ENCODE assay signal across 1 cellular context in the genomic region with DNA sequence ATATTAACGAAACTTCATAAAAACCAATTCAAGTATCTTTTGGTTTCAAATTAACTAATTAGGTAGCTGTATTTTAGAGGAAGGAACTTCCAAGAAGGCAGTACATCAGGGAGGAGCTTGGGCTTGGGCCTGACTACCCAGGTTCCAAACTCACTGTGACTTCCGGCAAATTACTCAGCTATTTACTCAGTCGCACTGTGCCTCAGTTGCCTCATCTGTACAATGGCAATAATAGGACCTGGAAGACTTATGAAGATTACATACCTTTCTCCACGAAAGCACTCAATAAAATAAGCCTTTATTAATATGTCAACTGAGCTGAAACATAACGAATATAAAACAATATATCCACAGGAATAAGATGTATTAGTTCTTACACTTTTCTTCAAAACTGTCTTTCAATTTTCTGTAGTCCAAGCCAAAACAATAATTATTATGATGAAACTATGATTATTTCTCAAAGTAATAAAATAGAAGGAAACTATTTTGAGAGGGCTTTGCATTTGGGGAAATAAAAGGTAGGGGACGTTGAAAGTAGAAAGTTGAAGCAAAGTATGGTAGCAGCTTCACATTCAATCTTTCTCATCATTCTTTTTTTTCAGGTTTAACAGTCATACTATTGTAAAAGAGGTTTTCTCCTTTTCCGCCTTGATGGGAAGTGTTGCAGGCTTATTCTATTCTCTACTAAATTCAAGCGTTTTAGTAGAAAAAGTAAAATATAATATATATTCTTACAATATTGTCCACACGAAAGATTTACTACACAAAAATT.
TF ChIP-seq lines count a peak whose summit lies in the region.

No MANE protein-coding gene starts in this region.

TF ChIP-seq in K562, 482 proteins besides CTCF, POLR2A, EP300 and RAD21 (continued from another document):
- TF ChIP-seq, protein P1, sequence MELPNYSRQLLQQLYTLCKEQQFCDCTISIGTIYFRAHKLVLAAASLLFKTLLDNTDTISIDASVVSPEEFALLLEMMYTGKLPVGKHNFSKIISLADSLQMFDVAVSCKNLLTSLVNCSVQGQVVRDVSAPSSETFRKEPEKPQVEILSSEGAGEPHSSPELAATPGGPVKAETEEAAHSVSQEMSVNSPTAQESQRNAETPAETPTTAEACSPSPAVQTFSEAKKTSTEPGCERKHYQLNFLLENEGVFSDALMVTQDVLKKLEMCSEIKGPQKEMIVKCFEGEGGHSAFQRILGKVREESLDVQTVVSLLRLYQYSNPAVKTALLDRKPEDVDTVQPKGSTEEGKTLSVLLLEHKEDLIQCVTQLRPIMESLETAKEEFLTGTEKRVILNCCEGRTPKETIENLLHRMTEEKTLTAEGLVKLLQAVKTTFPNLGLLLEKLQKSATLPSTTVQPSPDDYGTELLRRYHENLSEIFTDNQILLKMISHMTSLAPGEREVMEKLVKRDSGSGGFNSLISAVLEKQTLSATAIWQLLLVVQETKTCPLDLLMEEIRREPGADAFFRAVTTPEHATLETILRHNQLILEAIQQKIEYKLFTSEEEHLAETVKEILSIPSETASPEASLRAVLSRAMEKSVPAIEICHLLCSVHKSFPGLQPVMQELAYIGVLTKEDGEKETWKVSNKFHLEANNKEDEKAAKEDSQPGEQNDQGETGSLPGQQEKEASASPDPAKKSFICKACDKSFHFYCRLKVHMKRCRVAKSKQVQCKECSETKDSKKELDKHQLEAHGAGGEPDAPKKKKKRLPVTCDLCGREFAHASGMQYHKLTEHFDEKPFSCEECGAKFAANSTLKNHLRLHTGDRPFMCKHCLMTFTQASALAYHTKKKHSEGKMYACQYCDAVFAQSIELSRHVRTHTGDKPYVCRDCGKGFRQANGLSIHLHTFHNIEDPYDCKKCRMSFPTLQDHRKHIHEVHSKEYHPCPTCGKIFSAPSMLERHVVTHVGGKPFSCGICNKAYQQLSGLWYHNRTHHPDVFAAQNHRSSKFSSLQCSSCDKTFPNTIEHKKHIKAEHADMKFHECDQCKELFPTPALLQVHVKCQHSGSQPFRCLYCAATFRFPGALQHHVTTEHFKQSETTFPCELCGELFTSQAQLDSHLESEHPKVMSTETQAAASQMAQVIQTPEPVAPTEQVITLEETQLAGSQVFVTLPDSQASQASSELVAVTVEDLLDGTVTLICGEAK (IDR thresholded peaks at IDR 0.05): peak; percentile 67
- TF ChIP-seq, protein P1 (CRISPR knock-in tag; IDR thresholded peaks at IDR 0.05): no peak
- TF ChIP-seq CEBPG (CRISPR knock-in tag; IDR thresholded peaks at IDR 0.05) (no peak), CEBPG (tag; conservative IDR thresholded peaks at IDR 0.05 in 1 of 2, IDR thresholded peaks at IDR 0.05 in 1 of 2) (peak in 1 of 2 experiments; percentile 57; a peak in 2 of 4 replicates), RB1 (IDR thresholded peaks at IDR 0.05; ENCODE audit: low read depth) (no peak), NFE2L1 (tag; IDR thresholded peaks at IDR 0.05; ENCODE audit: borderline replicate concordance, low read depth) (no peak), SREBF2 (CRISPR knock-in tag; IDR thresholded peaks at IDR 0.05) (no peak), POLR3G (IDR thresholded peaks at IDR 0.05; ENCODE audit: extremely low read depth, insufficient read length, insufficient replicate concordance) (no peak), SMAD2 (IDR thresholded peaks at IDR 0.05; ENCODE audit: low read depth, low read length) (no peak), CBX3 (IDR thresholded peaks at IDR 0.05; ENCODE audit: borderline replicate concordance in 1 of 2, low read length in 2 of 2) (peak in 1 of 2 experiments; percentile 22; a peak in 1 of 3 replicates), ZNF79 (CRISPR knock-in tag; IDR thresholded peaks at IDR 0.05; ENCODE audit: low read depth) (no peak), ZNF140 (CRISPR knock-in tag; IDR thresholded peaks at IDR 0.05) (no peak), ATF7 (IDR thresholded peaks at IDR 0.05) (no peak), NCOR1 (IDR thresholded peaks at IDR 0.05) (no peak), ZNF586 (CRISPR knock-in tag; conservative IDR thresholded peaks at IDR 0.05) (no peak), NCOA6 (IDR thresholded peaks at IDR 0.05) (no peak), DACH1 (IDR thresholded peaks at IDR 0.05; ENCODE audit: partially characterized antibody) (no peak), HNRNPL (IDR thresholded peaks at IDR 0.05; ENCODE audit: low read depth, low read length) (no peak), PHB2 (IDR thresholded peaks at IDR 0.05; ENCODE audit: low read depth) (no peak), ETV1 (tag; conservative IDR thresholded peaks at IDR 0.05; ENCODE audit: low read depth) (peak; percentile 27; the same call in 1 of the 2 replicates), ELF1 (tag; IDR thresholded peaks at IDR 0.05) (peak; percentile 35; the same call in 1 of the 2 replicates), FOSL1 (tag; conservative IDR thresholded peaks at IDR 0.05) (peak; percentile 10; the same call in 1 of the 2 replicates), ZNF561 (CRISPR knock-in tag; conservative IDR thresholded peaks at IDR 0.05) (no peak), ILK (tag; IDR thresholded peaks at IDR 0.05; ENCODE audit: borderline replicate concordance, low read depth) (no peak), ZSCAN32 (CRISPR knock-in tag; IDR thresholded peaks at IDR 0.05) (no peak)
- TF ChIP-seq, protein P2, sequence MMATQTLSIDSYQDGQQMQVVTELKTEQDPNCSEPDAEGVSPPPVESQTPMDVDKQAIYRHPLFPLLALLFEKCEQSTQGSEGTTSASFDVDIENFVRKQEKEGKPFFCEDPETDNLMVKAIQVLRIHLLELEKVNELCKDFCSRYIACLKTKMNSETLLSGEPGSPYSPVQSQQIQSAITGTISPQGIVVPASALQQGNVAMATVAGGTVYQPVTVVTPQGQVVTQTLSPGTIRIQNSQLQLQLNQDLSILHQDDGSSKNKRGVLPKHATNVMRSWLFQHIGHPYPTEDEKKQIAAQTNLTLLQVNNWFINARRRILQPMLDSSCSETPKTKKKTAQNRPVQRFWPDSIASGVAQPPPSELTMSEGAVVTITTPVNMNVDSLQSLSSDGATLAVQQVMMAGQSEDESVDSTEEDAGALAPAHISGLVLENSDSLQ (IDR thresholded peaks at IDR 0.05): no peak
- TF ChIP-seq, protein P3, sequence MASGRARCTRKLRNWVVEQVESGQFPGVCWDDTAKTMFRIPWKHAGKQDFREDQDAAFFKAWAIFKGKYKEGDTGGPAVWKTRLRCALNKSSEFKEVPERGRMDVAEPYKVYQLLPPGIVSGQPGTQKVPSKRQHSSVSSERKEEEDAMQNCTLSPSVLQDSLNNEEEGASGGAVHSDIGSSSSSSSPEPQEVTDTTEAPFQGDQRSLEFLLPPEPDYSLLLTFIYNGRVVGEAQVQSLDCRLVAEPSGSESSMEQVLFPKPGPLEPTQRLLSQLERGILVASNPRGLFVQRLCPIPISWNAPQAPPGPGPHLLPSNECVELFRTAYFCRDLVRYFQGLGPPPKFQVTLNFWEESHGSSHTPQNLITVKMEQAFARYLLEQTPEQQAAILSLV (tag; IDR thresholded peaks at IDR 0.05): no peak
- TF ChIP-seq, protein P4, sequence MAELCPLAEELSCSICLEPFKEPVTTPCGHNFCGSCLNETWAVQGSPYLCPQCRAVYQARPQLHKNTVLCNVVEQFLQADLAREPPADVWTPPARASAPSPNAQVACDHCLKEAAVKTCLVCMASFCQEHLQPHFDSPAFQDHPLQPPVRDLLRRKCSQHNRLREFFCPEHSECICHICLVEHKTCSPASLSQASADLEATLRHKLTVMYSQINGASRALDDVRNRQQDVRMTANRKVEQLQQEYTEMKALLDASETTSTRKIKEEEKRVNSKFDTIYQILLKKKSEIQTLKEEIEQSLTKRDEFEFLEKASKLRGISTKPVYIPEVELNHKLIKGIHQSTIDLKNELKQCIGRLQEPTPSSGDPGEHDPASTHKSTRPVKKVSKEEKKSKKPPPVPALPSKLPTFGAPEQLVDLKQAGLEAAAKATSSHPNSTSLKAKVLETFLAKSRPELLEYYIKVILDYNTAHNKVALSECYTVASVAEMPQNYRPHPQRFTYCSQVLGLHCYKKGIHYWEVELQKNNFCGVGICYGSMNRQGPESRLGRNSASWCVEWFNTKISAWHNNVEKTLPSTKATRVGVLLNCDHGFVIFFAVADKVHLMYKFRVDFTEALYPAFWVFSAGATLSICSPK (IDR thresholded peaks at IDR 0.05; ENCODE audit: borderline replicate concordance): no peak
- TF ChIP-seq, protein P5, sequence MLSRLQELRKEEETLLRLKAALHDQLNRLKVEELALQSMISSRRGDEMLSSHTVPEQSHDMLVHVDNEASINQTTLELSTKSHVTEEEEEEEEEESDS (CRISPR knock-in tag; IDR thresholded peaks at IDR 0.05): no peak
- TF ChIP-seq, protein P6, sequence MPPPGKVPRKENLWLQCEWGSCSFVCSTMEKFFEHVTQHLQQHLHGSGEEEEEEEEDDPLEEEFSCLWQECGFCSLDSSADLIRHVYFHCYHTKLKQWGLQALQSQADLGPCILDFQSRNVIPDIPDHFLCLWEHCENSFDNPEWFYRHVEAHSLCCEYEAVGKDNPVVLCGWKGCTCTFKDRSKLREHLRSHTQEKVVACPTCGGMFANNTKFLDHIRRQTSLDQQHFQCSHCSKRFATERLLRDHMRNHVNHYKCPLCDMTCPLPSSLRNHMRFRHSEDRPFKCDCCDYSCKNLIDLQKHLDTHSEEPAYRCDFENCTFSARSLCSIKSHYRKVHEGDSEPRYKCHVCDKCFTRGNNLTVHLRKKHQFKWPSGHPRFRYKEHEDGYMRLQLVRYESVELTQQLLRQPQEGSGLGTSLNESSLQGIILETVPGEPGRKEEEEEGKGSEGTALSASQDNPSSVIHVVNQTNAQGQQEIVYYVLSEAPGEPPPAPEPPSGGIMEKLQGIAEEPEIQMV (tag; conservative IDR thresholded peaks at IDR 0.05; ENCODE audit: low read depth): no peak
